8 cellular contexts compared by ENCODE assay signal in the genomic region with DNA sequence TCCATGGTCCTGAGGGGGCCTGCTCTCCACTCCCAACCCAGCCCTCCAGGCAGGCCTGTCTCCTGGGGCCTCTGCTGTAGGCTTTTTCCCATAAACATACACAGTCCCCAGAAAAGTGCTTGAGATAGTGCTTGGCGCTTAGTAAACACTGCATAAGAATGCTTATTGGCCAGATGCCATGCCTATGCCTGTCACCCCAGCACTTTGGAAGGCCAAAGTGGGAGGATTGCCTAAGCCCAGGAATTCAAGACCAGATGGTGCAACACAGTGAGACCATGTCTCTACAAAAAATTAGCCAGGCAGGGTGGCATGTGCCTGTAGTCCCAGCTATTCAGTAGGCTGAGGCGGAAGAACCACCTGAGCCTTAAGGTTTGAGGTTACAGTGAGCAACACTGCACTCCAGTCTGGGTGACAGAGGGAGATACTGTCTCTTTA. TPM values are rescaled to one million over a fixed set of nuclear protein-coding genes. Genes with fewer than 3 reads are reported as not detected.
DNase-seq lines count a peak whose midpoint lies in the region; TF ChIP-seq lines count a peak whose summit lies in the region.

No MANE protein-coding gene starts in this region.

- H3K9me3 ChIP-seq in adipocyte (ENCODE audit: control insufficient read depth, low read length): no peaks in the 10 kb centered on the region
- H3K9me3 ChIP-seq in MM.1S (replicated peaks; ENCODE audit: insufficient read depth, low read length): no peaks in the 10 kb centered on the region
- no peaks in the 10 kb centered on the region for H3K9me3 ChIP-seq in ovary

- no peak for TF ChIP-seq EP300 in ovary (IDR thresholded peaks at IDR 0.05)

- H3K4me1 ChIP-seq in adipocyte (ENCODE audit: control insufficient read depth, insufficient read depth, low read length) (peaks cover 37% of the 10 kb centered on the region), MM.1S (ENCODE audit: low read length) (no peaks in the 10 kb centered on the region), ovary (ENCODE audit: insufficient read depth) (peaks cover 2% of the 10 kb centered on the region)

- H3K27me3 ChIP-seq in adipocyte (replicated peaks; ENCODE audit: control insufficient read depth, insufficient read depth, low read length): no peaks in the 10 kb centered on the region
- H3K27me3 ChIP-seq in kidney epithelial cell (ENCODE audit: control insufficient read depth, insufficient read depth, low read length): no peaks in the 10 kb centered on the region
- H3K27me3 ChIP-seq in MM.1S (replicated peaks; ENCODE audit: insufficient read depth, low read length): no peaks in the 10 kb centered on the region
- H3K27me3 ChIP-seq in ovary: no peaks in the 10 kb centered on the region

- H3K4me3 ChIP-seq in AG04449 (ENCODE audit: low read depth, low read length): no peak overlapping the region
- H3K4me3 ChIP-seq in adipocyte (ENCODE audit: low read length): no peak overlapping the region
- H3K4me3 ChIP-seq in kidney epithelial cell (ENCODE audit: low read depth, low read length): no peak overlapping the region
- no peak overlapping the region for H3K4me3 ChIP-seq in MM.1S (ENCODE audit: low read length)
- no peak overlapping the region for H3K4me3 ChIP-seq in ovary

- no peaks in the 10 kb centered on the region for H3K79me2 ChIP-seq in MM.1S (ENCODE audit: low read length)

- H3K27ac ChIP-seq in MM.1S (ENCODE audit: low read length) (no peak overlapping the region), ovary (no peak overlapping the region)

- no peaks in the 10 kb centered on the region for H4K20me1 ChIP-seq in MM.1S (ENCODE audit: insufficient read depth, low read length)

- intact Hi-C loops in ovary (cut with DNase I): no loop called here

- H3K9me2 ChIP-seq in MM.1S (replicated peaks; ENCODE audit: insufficient read depth, low read length): no peaks in the 10 kb centered on the region

- H3K9ac ChIP-seq in adipocyte (ENCODE audit: low read length): peak overlapping the region; percentile 76
- no peak overlapping the region for H3K9ac ChIP-seq in MM.1S (ENCODE audit: low read length)

- POLR2A ChIA-PET in AG04449 (lab: Yijun Ruan, JAX): no interaction called here

- no peak for TF ChIP-seq POLR2A in ovary (IDR thresholded peaks at IDR 0.05)

- CTCF ChIA-PET in AG04449 (lab: Yijun Ruan, JAX): no interaction called here

- H2AFZ ChIP-seq in MM.1S (ENCODE audit: low read length): no peak overlapping the region

- H3K4me2 ChIP-seq in MM.1S (ENCODE audit: low read depth, low read length): no peak overlapping the region

- TF ChIP-seq CTCF in AG04449 (IDR thresholded peaks at IDR 0.05; ENCODE audit: insufficient read depth, low read length, missing control alignments) (no peak), kidney epithelial cell (IDR thresholded peaks at IDR 0.05; ENCODE audit: insufficient read depth, low read length, poor library complexity, severe bottlenecking) (no peak), MM.1S (IDR thresholded peaks at IDR 0.05; ENCODE audit: low read length) (no peak), ovary (IDR thresholded peaks at IDR 0.05) (no peak)

- no peaks in the 10 kb centered on the region for H3K36me3 ChIP-seq in adipocyte (ENCODE audit: control insufficient read depth, insufficient read depth, low read length, severe bottlenecking)
- no peaks in the 10 kb centered on the region for H3K36me3 ChIP-seq in kidney epithelial cell (ENCODE audit: control insufficient read depth, insufficient read depth, low read length)
- H3K36me3 ChIP-seq in MM.1S (replicated peaks; ENCODE audit: insufficient read depth, low read length): no peaks in the 10 kb centered on the region
- H3K36me3 ChIP-seq in ovary: no peaks in the 10 kb centered on the region

- WGBS in ovary, 3 donors: 48 to 63% (median 60%) methylated on average over 2 of the region's 2 CpGs

- H3F3A ChIP-seq in MM.1S (ENCODE audit: insufficient read depth, low read length): no peaks in the 10 kb centered on the region

- peak; percentile 95 for DNase-seq in AG04449 (ENCODE audit: low read depth, low spot score)
- DNase-seq in HS-27A (ENCODE audit: low read depth): peak; percentile 93
- DNase-seq in adipocyte (ENCODE audit: low read depth): peak; percentile 95
- DNase-seq in kidney epithelial cell (ENCODE audit: low read depth): peak; percentile 80
- no peak for DNase-seq in MM.1S
- no peak for DNase-seq in activated CD4-positive, alpha-beta T cell treated with anti-CD3 and anti-CD28 coated beads for 1 hour
- DNase-seq in ovary: no peak
- no peak for DNase-seq in SIG-M5 (lab: John Stamatoyannopoulos, UW)

RNA-seq across cellular contexts. Expression of a gene that starts 24.6 kb away (rescaled TPM):
- 51.1 and 71.7 TPM in 2 replicates for total RNA-seq in kidney epithelial cell
- 10 to 100 TPM; 11.9 to 28.8 (median 18.6) TPM for total RNA-seq in ovary
- polyA plus RNA-seq in ovary: 10 to 100 TPM in 1 of 2 donors, 1 to 10 TPM in 1; 2.8 to 26.7 TPM

Comparison
In these comparisons a context has a peak if more than half of its experiments do, and no peak if none do; other contexts are left out.
1. DNase-seq: peak in AG04449 (single experiment), HS-27A (single experiment), adipocyte (single experiment) and kidney epithelial cell (single experiment); none in MM.1S (single experiment), activated CD4-positive, alpha-beta T cell treated with anti-CD3 and anti-CD28 coated beads for 1 hour (single experiment), ovary (0 of 5) and SIG-M5 (single experiment).